ENCODE assay signal across 15 cellular contexts in genomic region chr20:15923030-15923776, GRCh38.
DNase-seq lines count a peak whose midpoint lies in the region; ATAC-seq lines count a peak whose summit lies in the region.
"Had no signal": no experiment of that assay in that cellular context is flagged by ENCODE, and none has a peak within 500 bp of the region (broad histone marks: within the 10 kb centered on the region; RNA-seq: fewer than 3 reads in every experiment).

No MANE protein-coding gene starts in this region.

- peak overlapping the region; percentile 8 to 92 (median 82) for H3K4me3 Mint-ChIP-seq in naive B cell
- H3K4me3 Mint-ChIP-seq: central memory CD8-positive, alpha-beta T cell; type B pancreatic cell had no signal

- H3K36me3 Mint-ChIP-seq in naive B cell = peaks cover 7 to 11% of the 10 kb centered on the region in 2 donors

- no peaks in the 10 kb centered on the region for H3K27me3 Mint-ChIP-seq in naive B cell
- H3K27me3 Mint-ChIP-seq: central memory CD8-positive, alpha-beta T cell had no signal

- ATAC-seq in GM19023 (IDR thresholded peaks at IDR 0.05; ENCODE audit: unreplicated experiment) (peak; percentile 65), GM21723 (IDR thresholded peaks at IDR 0.05; ENCODE audit: unreplicated experiment) (peak; percentile 74), HG03342 (IDR thresholded peaks at IDR 0.05; ENCODE audit: unreplicated experiment) (peak; percentile 53), naive B cell (ENCODE audit: low read depth in 2 of 2) (peak; percentile 79 to 81), GM18870 (IDR thresholded peaks at IDR 0.05; ENCODE audit: unreplicated experiment) (no peak)

- peak overlapping the region; percentile 81 to 97 (median 89) for H3K27ac Mint-ChIP-seq in naive B cell
- H3K27ac Mint-ChIP-seq: type B pancreatic cell had no signal

- H3K9me3 Mint-ChIP-seq in naive B cell = peaks cover 0 to 7% (median 2%) of the 10 kb centered on the region in 7 donors

- peaks cover 68 to 76% (median 69%) of the 10 kb centered on the region in 3 donors for H3K4me1 Mint-ChIP-seq in naive B cell
- H3K4me1 Mint-ChIP-seq: central memory CD8-positive, alpha-beta T cell had no signal

- DNase-seq in naive B cell (peak; percentile 77), NCI-H1105 treated with DMSO at 0.1 percent for 48 hours (lab: John Stamatoyannopoulos, UW) (no peak), germinal center (ENCODE audit: low spot score) (no peak)
- DNase-seq: activated CD4-positive, alpha-beta T cell treated with anti-CD3 and anti-CD28 coated beads for 1 hour; activated gamma-delta T cell treated with Interleukin-2 at 50 U/mL for 16 hours; Caco-2; erythroblast; NCI-H446 treated with DMSO at 0.1 percent for 48 hours; SHP77 had no signal
